1 cellular context compared by ENCODE assay signal in the genomic region with DNA sequence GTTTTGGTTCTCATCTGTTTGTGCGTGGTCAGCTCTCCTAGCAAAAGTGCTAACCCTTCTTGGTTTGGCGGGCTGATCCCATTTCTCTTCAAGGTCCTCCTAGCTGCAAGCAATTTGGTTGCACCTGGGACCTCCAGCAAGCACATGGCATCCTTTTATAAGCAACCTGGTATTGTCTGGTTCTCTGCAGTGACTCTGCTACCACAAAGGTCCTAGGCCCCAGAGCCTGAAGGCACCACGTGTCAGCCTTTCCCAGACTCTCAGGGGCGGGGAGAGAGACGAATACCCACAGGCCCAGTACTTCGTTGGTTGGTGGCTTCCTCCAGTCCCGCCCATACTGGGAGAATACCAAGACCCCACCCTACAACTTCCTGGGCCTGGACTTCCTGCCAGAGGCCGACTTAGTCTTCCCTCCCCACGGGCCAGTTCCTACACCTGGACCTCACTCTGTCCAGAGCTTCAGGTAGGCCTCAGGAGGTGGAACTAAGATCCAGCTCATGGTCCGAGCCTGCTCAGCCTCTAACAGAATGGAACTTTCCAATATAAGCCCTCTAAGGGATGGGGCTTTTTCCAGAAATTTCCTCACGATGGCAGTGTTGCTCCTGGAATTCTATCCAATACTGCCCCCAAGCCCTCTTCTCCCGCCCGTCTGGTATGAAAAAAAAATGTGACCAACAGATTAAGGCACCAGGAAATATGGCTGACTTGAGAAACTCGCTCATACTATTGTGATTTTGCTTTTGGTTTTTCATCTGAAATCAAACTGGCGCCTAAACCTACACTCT.
TF ChIP-seq lines count a peak whose summit lies in the region.

No MANE protein-coding gene starts in this region.

TF ChIP-seq in HEK293, 187 proteins besides CTCF, POLR2A, EP300 and RAD21 (continued from another document):
- TF ChIP-seq, protein P1, sequence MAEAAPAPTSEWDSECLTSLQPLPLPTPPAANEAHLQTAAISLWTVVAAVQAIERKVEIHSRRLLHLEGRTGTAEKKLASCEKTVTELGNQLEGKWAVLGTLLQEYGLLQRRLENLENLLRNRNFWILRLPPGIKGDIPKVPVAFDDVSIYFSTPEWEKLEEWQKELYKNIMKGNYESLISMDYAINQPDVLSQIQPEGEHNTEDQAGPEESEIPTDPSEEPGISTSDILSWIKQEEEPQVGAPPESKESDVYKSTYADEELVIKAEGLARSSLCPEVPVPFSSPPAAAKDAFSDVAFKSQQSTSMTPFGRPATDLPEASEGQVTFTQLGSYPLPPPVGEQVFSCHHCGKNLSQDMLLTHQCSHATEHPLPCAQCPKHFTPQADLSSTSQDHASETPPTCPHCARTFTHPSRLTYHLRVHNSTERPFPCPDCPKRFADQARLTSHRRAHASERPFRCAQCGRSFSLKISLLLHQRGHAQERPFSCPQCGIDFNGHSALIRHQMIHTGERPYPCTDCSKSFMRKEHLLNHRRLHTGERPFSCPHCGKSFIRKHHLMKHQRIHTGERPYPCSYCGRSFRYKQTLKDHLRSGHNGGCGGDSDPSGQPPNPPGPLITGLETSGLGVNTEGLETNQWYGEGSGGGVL (tag by site-specific recombination; IDR thresholded peaks at IDR 0.05): no peak
- TF ChIP-seq, protein P2, sequence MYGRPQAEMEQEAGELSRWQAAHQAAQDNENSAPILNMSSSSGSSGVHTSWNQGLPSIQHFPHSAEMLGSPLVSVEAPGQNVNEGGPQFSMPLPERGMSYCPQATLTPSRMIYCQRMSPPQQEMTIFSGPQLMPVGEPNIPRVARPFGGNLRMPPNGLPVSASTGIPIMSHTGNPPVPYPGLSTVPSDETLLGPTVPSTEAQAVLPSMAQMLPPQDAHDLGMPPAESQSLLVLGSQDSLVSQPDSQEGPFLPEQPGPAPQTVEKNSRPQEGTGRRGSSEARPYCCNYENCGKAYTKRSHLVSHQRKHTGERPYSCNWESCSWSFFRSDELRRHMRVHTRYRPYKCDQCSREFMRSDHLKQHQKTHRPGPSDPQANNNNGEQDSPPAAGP (tag by site-specific recombination; IDR thresholded peaks at IDR 0.05): 0 out of 2 replicates have a peak, but pooled peaks have one; percentile 88
- TF ChIP-seq ZNF19 (tag by site-specific recombination; IDR thresholded peaks at IDR 0.05; ENCODE audit: low read depth): no peak
- TF ChIP-seq, protein P3, sequence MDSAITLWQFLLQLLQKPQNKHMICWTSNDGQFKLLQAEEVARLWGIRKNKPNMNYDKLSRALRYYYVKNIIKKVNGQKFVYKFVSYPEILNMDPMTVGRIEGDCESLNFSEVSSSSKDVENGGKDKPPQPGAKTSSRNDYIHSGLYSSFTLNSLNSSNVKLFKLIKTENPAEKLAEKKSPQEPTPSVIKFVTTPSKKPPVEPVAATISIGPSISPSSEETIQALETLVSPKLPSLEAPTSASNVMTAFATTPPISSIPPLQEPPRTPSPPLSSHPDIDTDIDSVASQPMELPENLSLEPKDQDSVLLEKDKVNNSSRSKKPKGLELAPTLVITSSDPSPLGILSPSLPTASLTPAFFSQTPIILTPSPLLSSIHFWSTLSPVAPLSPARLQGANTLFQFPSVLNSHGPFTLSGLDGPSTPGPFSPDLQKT (IDR thresholded peaks at IDR 0.05; ENCODE audit: borderline replicate concordance, low read depth, low read length): no peak
- TF ChIP-seq ZNF214 (tag by site-specific recombination; IDR thresholded peaks at IDR 0.05; ENCODE audit: borderline replicate concordance): no peak; the same call in 1 of the 2 replicates
- no peak for TF ChIP-seq ZNF791 (tag by site-specific recombination; IDR thresholded peaks at IDR 0.05)
- TF ChIP-seq, protein P4, sequence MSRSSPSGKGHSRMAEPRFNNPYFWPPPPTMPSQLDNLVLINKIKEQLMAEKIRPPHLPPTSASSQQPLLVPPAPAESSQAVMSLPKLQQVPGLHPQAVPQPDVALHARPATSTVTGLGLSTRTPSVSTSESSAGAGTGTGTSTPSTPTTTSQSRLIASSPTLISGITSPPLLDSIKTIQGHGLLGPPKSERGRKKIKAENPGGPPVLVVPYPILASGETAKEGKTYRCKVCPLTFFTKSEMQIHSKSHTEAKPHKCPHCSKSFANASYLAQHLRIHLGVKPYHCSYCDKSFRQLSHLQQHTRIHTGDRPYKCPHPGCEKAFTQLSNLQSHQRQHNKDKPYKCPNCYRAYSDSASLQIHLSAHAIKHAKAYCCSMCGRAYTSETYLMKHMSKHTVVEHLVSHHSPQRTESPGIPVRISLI (tag by site-specific recombination; IDR thresholded peaks at IDR 0.05): peak; percentile 95; the same call in 1 of the 2 replicates
- TF ChIP-seq FEZF1 (tag by site-specific recombination; IDR thresholded peaks at IDR 0.05): no peak
- no peak for TF ChIP-seq ZNF140 (tag by site-specific recombination; IDR thresholded peaks at IDR 0.05)
- no peak for TF ChIP-seq ZNF624 (tag by site-specific recombination; IDR thresholded peaks at IDR 0.05)
- peak; percentile 77 for TF ChIP-seq ZNF335 (tag by site-specific recombination; conservative IDR thresholded peaks at IDR 0.05)
- TF ChIP-seq, protein P5, sequence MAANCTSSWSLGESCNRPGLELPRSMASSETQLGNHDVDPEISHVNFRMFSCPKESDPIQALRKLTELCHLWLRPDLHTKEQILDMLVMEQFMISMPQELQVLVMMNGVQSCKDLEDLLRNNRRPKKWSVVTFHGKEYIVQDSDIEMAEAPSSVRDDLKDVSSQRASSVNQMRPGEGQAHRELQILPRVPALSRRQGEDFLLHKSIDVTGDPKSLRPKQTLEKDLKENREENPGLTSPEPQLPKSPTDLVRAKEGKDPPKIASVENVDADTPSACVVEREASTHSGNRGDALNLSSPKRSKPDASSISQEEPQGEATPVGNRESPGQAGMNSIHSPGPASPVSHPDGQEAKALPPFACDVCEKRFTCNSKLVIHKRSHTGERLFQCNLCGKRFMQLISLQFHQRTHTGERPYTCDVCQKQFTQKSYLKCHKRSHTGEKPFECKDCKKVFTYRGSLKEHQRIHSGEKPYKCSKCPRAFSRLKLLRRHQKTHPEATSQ (tag by site-specific recombination; IDR thresholded peaks at IDR 0.05): no peak
